ENCODE assay signal across 27 cellular contexts in the genomic region with DNA sequence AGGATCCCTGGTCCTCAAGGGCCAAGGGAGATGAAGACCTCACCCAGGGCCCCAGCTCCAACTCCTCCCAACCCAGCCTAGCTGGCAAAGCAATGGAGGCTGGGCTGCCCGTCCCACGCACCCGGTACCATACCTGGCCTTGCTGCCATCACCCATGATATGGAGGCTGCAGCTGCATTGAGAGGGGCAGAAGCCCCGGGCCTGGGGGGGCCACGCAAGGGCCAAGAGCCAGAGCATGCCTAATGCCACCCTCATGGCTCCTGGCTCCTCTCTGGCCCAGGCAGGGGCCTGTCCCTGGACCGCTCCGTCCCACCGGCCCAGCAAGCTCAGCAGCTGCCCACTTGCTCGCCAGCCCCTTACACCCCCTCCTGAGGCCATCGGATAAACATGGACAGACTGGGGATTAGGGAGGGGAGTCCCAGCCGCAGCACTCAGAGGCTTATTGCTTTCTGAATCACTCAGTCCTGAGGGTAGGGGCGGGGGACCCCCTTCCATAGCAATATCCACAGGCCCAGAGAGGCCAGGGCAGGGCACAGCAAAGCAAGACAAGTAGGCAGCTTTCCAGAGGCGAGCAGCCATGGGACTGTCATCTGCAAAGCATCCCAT. TPM values are rescaled to one million over a fixed set of nuclear protein-coding genes. Genes with fewer than 3 reads are reported as not detected.
DNase-seq lines count a peak whose midpoint lies in the region; ATAC-seq, FAIRE-seq and TF ChIP-seq lines count a peak whose summit lies in the region.
"Had no signal": no experiment of that assay in that cellular context is flagged by ENCODE, and none has a peak within 500 bp of the region (broad histone marks: within the 10 kb centered on the region; RNA-seq: fewer than 3 reads in every experiment).

A gene with protein sequence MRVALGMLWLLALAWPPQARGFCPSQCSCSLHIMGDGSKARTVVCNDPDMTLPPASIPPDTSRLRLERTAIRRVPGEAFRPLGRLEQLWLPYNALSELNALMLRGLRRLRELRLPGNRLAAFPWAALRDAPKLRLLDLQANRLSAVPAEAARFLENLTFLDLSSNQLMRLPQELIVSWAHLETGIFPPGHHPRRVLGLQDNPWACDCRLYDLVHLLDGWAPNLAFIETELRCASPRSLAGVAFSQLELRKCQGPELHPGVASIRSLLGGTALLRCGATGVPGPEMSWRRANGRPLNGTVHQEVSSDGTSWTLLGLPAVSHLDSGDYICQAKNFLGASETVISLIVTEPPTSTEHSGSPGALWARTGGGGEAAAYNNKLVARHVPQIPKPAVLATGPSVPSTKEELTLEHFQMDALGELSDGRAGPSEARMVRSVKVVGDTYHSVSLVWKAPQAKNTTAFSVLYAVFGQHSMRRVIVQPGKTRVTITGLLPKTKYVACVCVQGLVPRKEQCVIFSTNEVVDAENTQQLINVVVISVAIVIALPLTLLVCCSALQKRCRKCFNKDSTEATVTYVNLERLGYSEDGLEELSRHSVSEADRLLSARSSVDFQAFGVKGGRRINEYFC (minus strand): TSS at position 362 of the 606 bp plus-strand sequence. CDS start 107 bp downstream, at position 255.

- H3K36me3 Mint-ChIP-seq in activated CD8-positive, alpha-beta memory T cell treated with anti-CD3 and anti-CD28 coated beads, Interleukin-2, amount 10 ng/mL, durations not matched to agents 7 days and 5 days, result no peaks in the 10 kb centered on the region
- H3K36me3 Mint-ChIP-seq: CD14-positive monocyte; CD8-positive, alpha-beta memory T cell had no signal

- H3K4me1 ChIP-seq in H1 (replicated peaks in 1 of 4; ENCODE audit: control insufficient read depth in 3 of 4, insufficient read depth in 4 of 4, low read length in 3 of 4) (peaks cover 0 to 2% (median 0%) of the 10 kb centered on the region in 4 experiments; a peak in 3 of 7 replicates), aorta (ENCODE audit: control insufficient read depth in 1 of 2, insufficient read depth in 2 of 2, low read length in 2 of 2) (no peaks in the 10 kb centered on the region)
- H3K4me1 ChIP-seq: BE2C; BLaER1 treated with 17β-estradiol and CSF1 and Interleukin-3, amounts not matched to agents 10 nM and 100 nM had no signal

- H3K4me1 Mint-ChIP-seq in activated CD8-positive, alpha-beta memory T cell treated with anti-CD3 and anti-CD28 coated beads, Interleukin-2, amount 10 ng/mL, durations not matched to agents 7 days and 5 days, result no peaks in the 10 kb centered on the region
- H3K4me1 Mint-ChIP-seq: CD14-positive monocyte; CD8-positive, alpha-beta memory T cell had no signal

- no peak for FAIRE-seq in H1 (lab: Jason Lieb, UNC)
- FAIRE-seq: A204.1, GM12891, GM18507 had no signal

- no peak within 1 kb of the TSS for H3K23ac ChIP-seq in H1 (ENCODE audit: insufficient read length)

- no peak within 1 kb of the TSS for H3K14ac ChIP-seq in H1 (ENCODE audit: insufficient read length)

- no peak within 1 kb of the TSS for H3K4ac ChIP-seq in H1 (replicated peaks; ENCODE audit: insufficient read length, low read depth, low read length)

- no peak within 1 kb of the TSS for H3K4me3 ChIP-seq in H1 (ENCODE audit: extremely low read depth in 1 of 4, insufficient read depth in 2 of 4, low read depth in 3 of 4, low read length in 4 of 4)
- no peak within 1 kb of the TSS for H3K4me3 ChIP-seq in aorta (ENCODE audit: low read length in 2 of 2)
- H3K4me3 ChIP-seq: BLaER1 treated with 17β-estradiol and CSF1 and Interleukin-3, amounts not matched to agents 10 nM and 100 nM had no signal

- no peak within 1 kb of the TSS for H3K18ac ChIP-seq in H1 (ENCODE audit: extremely low read depth, low read length)

- H2BK15ac ChIP-seq in H1 (ENCODE audit: low read length), result no peak within 1 kb of the TSS

- CTCF ChIA-PET in activated CD8-positive, alpha-beta memory T cell treated with anti-CD3 and anti-CD28 coated beads, Interleukin-2, amount 10 ng/mL, durations not matched to agents 7 days and 5 days (lab: Charles Lee), result no interaction called here
- CTCF ChIA-PET in H1 (lab: Charles Lee; ENCODE audit: partially characterized antibody), result interaction anchor here (1.0 to 11.2 kb wide), 4 partner anchors 14 to 299 kb away, joined by 4 to 102 read pairs (median 7); no protein-coding TSS in a partner anchor

- no peak within 1 kb of the TSS for H3K4me2 ChIP-seq in H1 (ENCODE audit: insufficient read depth in 1 of 2, low read depth in 2 of 2, low read length in 2 of 2)
- H3K4me2 ChIP-seq: BLaER1 treated with 17β-estradiol and CSF1 and Interleukin-3, amounts not matched to agents 10 nM and 100 nM had no signal

- no peak within 1 kb of the TSS for H3K9ac ChIP-seq in H1 (replicated peaks in 1 of 4; ENCODE audit: extremely low read depth in 1 of 4, low read depth in 3 of 4, low read length in 3 of 4)
- H3K9ac ChIP-seq: BLaER1 treated with 17β-estradiol and CSF1 and Interleukin-3, amounts not matched to agents 10 nM and 100 nM had no signal

- H3K79me1 ChIP-seq in H1 (ENCODE audit: low read depth, low read length), result no peaks in the 10 kb centered on the region

- no peaks in the 10 kb centered on the region for H3K9me3 Mint-ChIP-seq in activated CD8-positive, alpha-beta memory T cell treated with anti-CD3 and anti-CD28 coated beads, Interleukin-2, amount 10 ng/mL, durations not matched to agents 7 days and 5 days (ENCODE audit: low read depth)
- H3K9me3 Mint-ChIP-seq: CD4-positive, alpha-beta T cell; CD8-positive, alpha-beta memory T cell had no signal

- H4K20me1 ChIP-seq in H1 (replicated peaks in 1 of 2; ENCODE audit: control insufficient read depth in 1 of 2, insufficient read depth in 2 of 2, low read length in 2 of 2), result no peaks in the 10 kb centered on the region
- H4K20me1 ChIP-seq: BLaER1 treated with 17β-estradiol and CSF1 and Interleukin-3, amounts not matched to agents 10 nM and 100 nM had no signal

- no peak within 1 kb of the TSS for H4K5ac ChIP-seq in H1 (ENCODE audit: insufficient read length, low read depth, low read length)

- 92% methylated on average over 13 of the region's 13 CpGs; no CpG with 5 or more reads in 1 of the 2 experiments for WGBS in H1 (ENCODE audit: extremely low coverage in 1 of 2, insufficient coverage in 1 of 2, insufficient read length in 1 of 2, insufficient replicate concordance in 2 of 2, low coverage in 1 of 2, low lambda C conversion rate in 2 of 2, missing lambda C conversion rate in 1 of 2), 2 experiments
- WGBS in aorta, 2 donors, result 86% methylated on average over 13 of the region's 13 CpGs

- no peaks in the 10 kb centered on the region for H3K79me2 ChIP-seq in H1 (ENCODE audit: control insufficient read depth in 1 of 2, insufficient read depth in 2 of 2, low read length in 2 of 2)

- intact Hi-C loops in aorta (cut with DNase I), result no loop called here

- no peak for TF ChIP-seq CTCF in H1 (IDR thresholded peaks at IDR 0.05; ENCODE audit: control extremely low read depth in 1 of 3, insufficient read depth in 1 of 3, low read depth in 1 of 3, low read length in 3 of 3)

- H3K27ac ChIP-seq in H1 (ENCODE audit: low read depth, low read length) (no peak within 1 kb of the TSS), aorta (ENCODE audit: low read depth in 1 of 2, low read length in 2 of 2) (no peak within 1 kb of the TSS)
- H3K27ac ChIP-seq: 22Rv1; BLaER1 treated with 17β-estradiol and CSF1 and Interleukin-3, amounts not matched to agents 10 nM and 100 nM had no signal

- no peak within 1 kb of the TSS for H2AFZ ChIP-seq in H1 (ENCODE audit: low read length)

- H2BK120ac ChIP-seq in H1 (replicated peaks; ENCODE audit: low read depth, low read length), result no peak within 1 kb of the TSS

- POLR2A ChIA-PET in H1 (lab: Charles Lee; ENCODE audit: partially characterized antibody), result no interaction called here

- peak within 1 kb of the TSS; percentile 64 for H4K8ac ChIP-seq in H1 (ENCODE audit: extremely low read depth, insufficient read depth, low read length)

- H3K36me3 ChIP-seq in H1 (ENCODE audit: control insufficient read depth in 2 of 4, insufficient read depth in 4 of 4, low read length in 3 of 4), result no peaks in the 10 kb centered on the region
- no peaks in the 10 kb centered on the region for H3K36me3 ChIP-seq in aorta (ENCODE audit: control insufficient read depth in 1 of 2, insufficient read depth in 2 of 2, low read length in 1 of 2)
- H3K36me3 ChIP-seq: BE2C; BLaER1 treated with 17β-estradiol and CSF1 and Interleukin-3, amounts not matched to agents 10 nM and 100 nM had no signal

- no peak within 1 kb of the TSS for H3K27ac Mint-ChIP-seq in activated CD8-positive, alpha-beta memory T cell treated with anti-CD3 and anti-CD28 coated beads, Interleukin-2, amount 10 ng/mL, durations not matched to agents 7 days and 5 days
- H3K27ac Mint-ChIP-seq: CD4-positive, alpha-beta T cell; CD8-positive, alpha-beta memory T cell had no signal

- TF ChIP-seq POLR2A in H1 (IDR thresholded peaks at IDR 0.05; ENCODE audit: control extremely low read depth in 1 of 2, low read depth in 2 of 2, low read length in 2 of 2), result no peak

- TF ChIP-seq RAD21 in H1 (IDR thresholded peaks at IDR 0.05 in 1 of 2, conservative IDR thresholded peaks at IDR 0.05 in 1 of 2; ENCODE audit: low read depth in 2 of 2, low read length in 2 of 2), result no peak

- TF ChIP-seq EP300 in H1 (IDR thresholded peaks at IDR 0.05; ENCODE audit: borderline replicate concordance in 1 of 2, low read depth in 2 of 2, low read length in 2 of 2), result no peak

- no peak within 1 kb of the TSS for H2BK20ac ChIP-seq in H1 (ENCODE audit: low read length)

- no peak for ATAC-seq in activated CD8-positive, alpha-beta memory T cell treated with anti-CD3 and anti-CD28 coated beads, Interleukin-2, amount 10 ng/mL, durations not matched to agents 7 days and 5 days
- ATAC-seq in aorta (ENCODE audit: low FRiP score), result peak; percentile 6
- no peak for ATAC-seq in HG02840 (IDR thresholded peaks at IDR 0.05; ENCODE audit: low FRiP score, unreplicated experiment)

- no peak within 1 kb of the TSS for H3K56ac ChIP-seq in H1 (replicated peaks; ENCODE audit: insufficient read length, low read depth, low read length)

- no peak within 1 kb of the TSS for H3K4me3 Mint-ChIP-seq in activated CD8-positive, alpha-beta memory T cell treated with anti-CD3 and anti-CD28 coated beads, Interleukin-2, amount 10 ng/mL, durations not matched to agents 7 days and 5 days
- H3K4me3 Mint-ChIP-seq: CD14-positive monocyte; CD4-positive, alpha-beta T cell; CD8-positive, alpha-beta memory T cell had no signal

- DNase-seq in activated CD8-positive, alpha-beta memory T cell treated with anti-CD3 and anti-CD28 coated beads for 24 hours, result peak; percentile 24
- DNase-seq in activated CD8-positive, alpha-beta memory T cell treated with anti-CD3 and anti-CD28 coated beads, Interleukin-2, amount 10 ng/mL, durations not matched to agents 7 days and 5 days, result no peak
- DNase-seq in NCI-H82 treated with DMSO at 0.1 percent for 48 hours (lab: John Stamatoyannopoulos, UW; ENCODE audit: unreplicated experiment) (peak; percentile 49), H1 (ENCODE audit: low read depth in 1 of 2, low spot score in 2 of 2) (no peak), aorta (no peak), AG08396 (ENCODE audit: low spot score) (no peak)
- no peak for DNase-seq in activated CD4-positive, alpha-beta T cell treated with anti-CD3 and anti-CD28 coated beads, Interleukin-2, amount 50 U/mL, for 1 hour
- DNase-seq: AML-193; BE2C; CD4-positive, alpha-beta T cell; CD8-positive, alpha-beta memory T cell; DMS53; DMS79 treated with DMSO at 0.1 percent for 48 hours; GF-D8; GOT3; H7; HCEC 1CT had no signal

- no peak within 1 kb of the TSS for H2BK5ac ChIP-seq in H1 (ENCODE audit: low read depth, low read length)

- H3K9me3 ChIP-seq in H1 (ENCODE audit: insufficient read depth in 2 of 2, low read depth in 1 of 2, low read length in 1 of 2), result no peaks in the 10 kb centered on the region
- H3K9me3 ChIP-seq in aorta (ENCODE audit: control insufficient read depth, low read length), result no peaks in the 10 kb centered on the region
- H3K9me3 ChIP-seq: BE2C had no signal

- no peaks in the 10 kb centered on the region; the same call in 1 of the 2 replicates for H3K23me2 ChIP-seq in H1 (ENCODE audit: low read depth, low read length)

- H3K27me3 ChIP-seq in H1 (replicated peaks in 1 of 4; ENCODE audit: control insufficient read depth in 3 of 4, extremely low read depth in 1 of 4, insufficient read depth in 3 of 4, low read length in 3 of 4), result peaks cover 0 to 10% (median 7%) of the 10 kb centered on the region in 4 experiments; a peak in 5 of 7 replicates
- H3K27me3 ChIP-seq in aorta (ENCODE audit: control insufficient read depth in 1 of 2, insufficient read depth in 2 of 2, low read length in 1 of 2), result no peaks in the 10 kb centered on the region
- H3K27me3 ChIP-seq: BE2C; BLaER1 treated with 17β-estradiol and CSF1 and Interleukin-3, amounts not matched to agents 10 nM and 100 nM had no signal

- H3K27me3 Mint-ChIP-seq in activated CD8-positive, alpha-beta memory T cell treated with anti-CD3 and anti-CD28 coated beads, Interleukin-2, amount 10 ng/mL, durations not matched to agents 7 days and 5 days, result peaks cover 19% of the 10 kb centered on the region

- H2BK12ac ChIP-seq in H1 (ENCODE audit: low read depth, low read length), result no peak within 1 kb of the TSS

- no peak within 1 kb of the TSS for H4K91ac ChIP-seq in H1 (replicated peaks; ENCODE audit: insufficient read length, low read length)

- H2AK5ac ChIP-seq in H1 (ENCODE audit: low read depth, low read length), result no peak within 1 kb of the TSS

RNA-seq across cellular contexts. Expression of the gene that starts here (rescaled TPM):
- not detected for total RNA-seq in activated CD8-positive, alpha-beta memory T cell treated with anti-CD3 and anti-CD28 coated beads, Interleukin-2, amount 10 ng/mL, durations not matched to agents 7 days and 5 days
- total RNA-seq in H1 (2021; fragmentation: NEBNext Ultra II Directional; extraction: Animal tissue kit (Norgen Biotek cat#: 25700)), result not detected in 2 replicates
- polyA plus RNA-seq in H1 (2011; rRNA removed) (0.03 and 0.09 TPM in 2 replicates), aorta (not detected)
- polyA plus RNA-seq in H1 (2011; cell fraction: cytosol; rRNA removed), result 0.08 TPM
- 0.14 TPM for polyA plus RNA-seq in H1 (2011; cell fraction: nucleus; rRNA removed)
- not detected in 4 replicates for polyA plus RNA-seq in H1 (2012, experiment 1 of 2)
- not detected for polyA plus RNA-seq in H1 (2012, experiment 2 of 2)
- 0.02 TPM for polyA plus RNA-seq in H1 (2013, experiment 1 of 2)
- not detected for polyA plus RNA-seq in H1 (2013, experiment 2 of 2)
- polyA minus RNA-seq in H1 (2011; rRNA and poly(A)+ RNA removed), result 0.35 and 0.68 TPM in 2 replicates
- not detected for polyA minus RNA-seq in H1 (2011; cell fraction: cytosol; rRNA and poly(A)+ RNA removed)
- polyA minus RNA-seq in H1 (2011; cell fraction: nucleus; rRNA and poly(A)+ RNA removed), result not detected
- total RNA-seq in aorta, result not detected
- total RNA-seq: CD4-positive, alpha-beta T cell; CD8-positive, alpha-beta memory T cell; Daoy; G401; H7 had no signal
- polyA plus RNA-seq: AG04450; CD14-positive monocyte; CD8-positive, alpha-beta memory T cell had no signal

Comparison
In these comparisons a context has a peak if more than half of its experiments do, and no peak if none do; other contexts are left out.
1. DNase-seq: peak in activated CD8-positive, alpha-beta memory T cell treated with anti-CD3 and anti-CD28 coated beads for 24 hours (single experiment) and NCI-H82 treated with DMSO at 0.1 percent for 48 hours (single experiment); none in activated CD8-positive, alpha-beta memory T cell treated with anti-CD3 and anti-CD28 coated beads, Interleukin-2, amount 10 ng/mL, durations not matched to agents 7 days and 5 days (single experiment), H1 (0 of 2), aorta (0 of 2), activated CD4-positive, alpha-beta T cell treated with anti-CD3 and anti-CD28 coated beads, Interleukin-2, amount 50 U/mL, for 1 hour (single experiment) and AG08396 (single experiment).
2. Peak in ATAC-seq in aorta; RNA of the gene not detected or under 1 TPM.